Comparison of ENCODE assay signal across 19 cellular contexts in the genomic region with DNA sequence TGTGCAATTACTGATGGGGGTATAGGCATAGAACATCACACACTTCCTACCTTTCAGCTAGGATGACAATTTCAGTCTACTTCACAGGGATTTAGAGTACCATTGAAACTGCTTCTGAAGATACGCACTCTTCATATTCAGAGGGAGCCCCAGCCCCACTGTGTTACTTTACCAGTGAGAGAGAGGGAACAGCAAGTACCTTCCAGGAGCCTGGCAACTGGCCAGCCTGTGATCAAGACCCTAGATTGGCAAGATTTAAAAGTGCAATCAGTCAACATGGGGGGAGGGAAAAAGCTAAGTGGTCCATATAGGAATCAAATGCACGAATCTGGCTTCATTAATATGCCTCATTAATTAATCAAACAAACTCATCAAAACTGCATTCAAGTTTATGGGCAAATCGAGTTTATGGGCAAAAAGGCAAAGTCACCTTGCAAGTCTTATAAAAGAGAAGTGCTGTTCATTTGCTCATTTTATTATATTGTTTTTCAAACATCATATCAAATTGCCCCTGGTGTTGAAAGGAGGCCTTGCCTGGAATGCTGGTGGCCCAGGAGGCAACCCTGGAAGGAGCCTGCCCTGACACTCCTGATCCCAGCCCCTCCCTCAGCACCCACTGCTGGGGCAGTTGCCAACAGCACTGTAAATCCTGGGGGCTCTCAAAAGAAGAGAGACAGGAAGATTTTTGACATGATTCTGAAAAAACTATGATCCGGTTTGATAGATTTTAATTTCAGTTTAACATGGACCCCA.
DNase-seq lines count a peak whose midpoint lies in the region; ATAC-seq, FAIRE-seq and TF ChIP-seq lines count a peak whose summit lies in the region.
"Had no signal": no experiment of that assay in that cellular context is flagged by ENCODE, and none has a peak within 500 bp of the region (broad histone marks: within the 10 kb centered on the region; RNA-seq: fewer than 3 reads in every experiment).

No MANE protein-coding gene starts in this region.

- 1% methylated on average over 4 of the region's 4 CpGs for WGBS in K562 (ENCODE audit: insufficient coverage, low coverage, missing lambda C conversion rate)
- WGBS in transverse colon (ENCODE audit: low coverage in 1 of 2), 2 donors: 63 to 68% methylated on average over 3 to 4 of the region's 4 CpGs

- no peaks in the 10 kb centered on the region for H3K79me2 ChIP-seq in K562 (ENCODE audit: control insufficient read depth, insufficient read depth, low read length)

- no peak overlapping the region for H3K9ac ChIP-seq in K562 (ENCODE audit: insufficient read depth in 1 of 2, low read depth in 2 of 2, low read length in 2 of 2)
- H3K9ac ChIP-seq: GM23248 had no signal

- no peak for FAIRE-seq in K562 (lab: Jason Lieb, UNC)
- FAIRE-seq: A549, GM12892 had no signal

- ATAC-seq in K562 (no peak), HG02571 (IDR thresholded peaks at IDR 0.05; ENCODE audit: unreplicated experiment) (no peak), HG03280 (IDR thresholded peaks at IDR 0.05; ENCODE audit: unreplicated experiment) (no peak)
- ATAC-seq: A549, PC-3 had no signal

- POLR2A ChIA-PET in K562 (lab: Yijun Ruan, JAX): no interaction called here

- no peak overlapping the region for H3K27ac ChIP-seq in K562 (ENCODE audit: extremely low read depth, low read depth, low read length)
- no peak overlapping the region for H3K27ac ChIP-seq in transverse colon
- H3K27ac ChIP-seq: A549, GM23248, HL-60 had no signal

- H3K9me3 ChIP-seq in K562 (replicated peaks; ENCODE audit: control insufficient read depth, insufficient read depth, low read depth, low read length) (no peaks in the 10 kb centered on the region), transverse colon (no peaks in the 10 kb centered on the region)
- H3K9me3 ChIP-seq: A549 had no signal

- H3K4me1 ChIP-seq in K562 (replicated peaks in 1 of 2; ENCODE audit: control insufficient read depth in 2 of 2, insufficient read depth in 2 of 2, low read length in 2 of 2) (no peaks in the 10 kb centered on the region), transverse colon (peaks cover 0 to 7% (median 3%) of the 10 kb centered on the region in 4 donors)

- no peak overlapping the region for H3K4me3 ChIP-seq in K562
- H3K4me3 ChIP-seq in transverse colon: no peak overlapping the region
- H3K4me3 ChIP-seq: A549, GM23248 had no signal

- DNase-seq in NCI-H345 (lab: John Stamatoyannopoulos, UW) (peak; percentile 6), NCI-H345 treated with DMSO at 0.1 percent for 48 hours (lab: John Stamatoyannopoulos, UW; ENCODE audit: unreplicated experiment) (no peak), NCI-H128 (lab: John Stamatoyannopoulos, UW; ENCODE audit: unreplicated experiment) (peak; percentile 12), K562 (ENCODE audit: extremely low read depth in 1 of 4, low spot score in 3 of 4) (no peak), transverse colon (peak; percentile 39)
- DNase-seq in activated naive CD4-positive, alpha-beta T cell treated with anti-CD3 and anti-CD28 coated beads, Interleukin-2, amount 50 U/mL, for 16 hours: no peak
- DNase-seq: Calu3, DND-41, GDM1, GM23248, NCI-H1048, NCI-H2081 treated with DMSO at 0.1 percent for 48 hours, NCI-H510A treated with DMSO at 0.1 percent for 48 hours, PC-3 had no signal

- no peaks in the 10 kb centered on the region for H3K27me3 ChIP-seq in K562 (ENCODE audit: control insufficient read depth in 2 of 2, insufficient read depth in 2 of 2, low read length in 2 of 2)
- no peaks in the 10 kb centered on the region for H3K27me3 ChIP-seq in transverse colon

- H3K36me3 ChIP-seq in K562 (ENCODE audit: control insufficient read depth, insufficient read depth, low read length) (no peaks in the 10 kb centered on the region), transverse colon (no peaks in the 10 kb centered on the region)

- no peak for TF ChIP-seq RAD21 in K562 (CRISPR knock-in tag; conservative IDR thresholded peaks at IDR 0.05 in 1 of 2, IDR thresholded peaks at IDR 0.05 in 1 of 2)

- H3K4me2 ChIP-seq in K562 (ENCODE audit: insufficient read depth, low read length): no peak overlapping the region
- H3K4me2 ChIP-seq: A549 had no signal

- no peaks in the 10 kb centered on the region for H3K9me1 ChIP-seq in K562 (ENCODE audit: control insufficient read depth, insufficient read depth, low read length)

- TF ChIP-seq CTCF in K562 (IDR thresholded peaks at IDR 0.05 in 2 of 3, conservative IDR thresholded peaks at IDR 0.05 in 1 of 3; ENCODE audit: insufficient read depth in 2 of 3, low read depth in 1 of 3, low read length in 3 of 3): no peak
- TF ChIP-seq CTCF in transverse colon (IDR thresholded peaks at IDR 0.05): peak in 3 of 5 experiments; percentile 9 to 31 (median 18)

- CTCF ChIA-PET in K562 (lab: Yijun Ruan, JAX; ENCODE audit: low intra/inter-chr PET ratio): no interaction called here

- no peak overlapping the region for H2AFZ ChIP-seq in K562 (ENCODE audit: low read depth, low read length)
- H2AFZ ChIP-seq: GM23248 had no signal

- BruUV-seq in K562 (replicated peaks; lab: Mats Ljungman, UMichigan): no TSS peak

- TF ChIP-seq POLR2A in K562 (conservative IDR thresholded peaks at IDR 0.05) (no peak), transverse colon (IDR thresholded peaks at IDR 0.05) (no peak)

- in situ Hi-C loops in K562 (cut with MboI) (no loop called here), transverse colon (cut with MboI; ENCODE audit: low pct_ligation_motif_present in 1 of 4, low pct_unique_long_range_greater_than_20kb in 1 of 4, low sequenced_read_pairs in 3 of 4) (no loop called here)

- TF ChIP-seq EP300 in K562 (IDR thresholded peaks at IDR 0.05; ENCODE audit: low read length): no peak
- TF ChIP-seq EP300 in transverse colon (IDR thresholded peaks at IDR 0.05; ENCODE audit: low read depth): no peak

- intact Hi-C loops in K562 (cut with micrococcal nuclease): no loop called here
- intact Hi-C loops in transverse colon (cut with DNase I; ENCODE audit: low total_unique reads): no loop called here

- H4K20me1 ChIP-seq in K562 (replicated peaks; ENCODE audit: control insufficient read depth, insufficient read depth, low read length): no peaks in the 10 kb centered on the region

TF ChIP-seq in K562, 482 proteins besides CTCF, POLR2A, EP300 and RAD21:
- peak; percentile 18; the same call in 1 of the 2 replicates for TF ChIP-seq NFIC (IDR thresholded peaks at IDR 0.05)
- TF ChIP-seq KDM1A (IDR thresholded peaks at IDR 0.05): no peak
- no peak for TF ChIP-seq CBX8 (IDR thresholded peaks at IDR 0.05; ENCODE audit: borderline replicate concordance, extremely low read depth, low read depth, low read length, poor library complexity, severe bottlenecking)
- no peak for TF ChIP-seq NBN (IDR thresholded peaks at IDR 0.05; ENCODE audit: low read depth)
- TF ChIP-seq, protein P1, sequence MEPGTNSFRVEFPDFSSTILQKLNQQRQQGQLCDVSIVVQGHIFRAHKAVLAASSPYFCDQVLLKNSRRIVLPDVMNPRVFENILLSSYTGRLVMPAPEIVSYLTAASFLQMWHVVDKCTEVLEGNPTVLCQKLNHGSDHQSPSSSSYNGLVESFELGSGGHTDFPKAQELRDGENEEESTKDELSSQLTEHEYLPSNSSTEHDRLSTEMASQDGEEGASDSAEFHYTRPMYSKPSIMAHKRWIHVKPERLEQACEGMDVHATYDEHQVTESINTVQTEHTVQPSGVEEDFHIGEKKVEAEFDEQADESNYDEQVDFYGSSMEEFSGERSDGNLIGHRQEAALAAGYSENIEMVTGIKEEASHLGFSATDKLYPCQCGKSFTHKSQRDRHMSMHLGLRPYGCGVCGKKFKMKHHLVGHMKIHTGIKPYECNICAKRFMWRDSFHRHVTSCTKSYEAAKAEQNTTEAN (CRISPR knock-in tag; IDR thresholded peaks at IDR 0.05): no peak
- no peak for TF ChIP-seq NFIX (CRISPR knock-in tag; IDR thresholded peaks at IDR 0.05; ENCODE audit: low read depth)
TF ChIP-seq in K562: peak in this region for 1.

Comparison
In these comparisons a context has a peak if more than half of its experiments do, and no peak if none do; other contexts are left out.
1. DNase-seq: peak in NCI-H345 (single experiment), NCI-H128 (single experiment) and transverse colon (single experiment); none in NCI-H345 treated with DMSO at 0.1 percent for 48 hours (single experiment), K562 (0 of 4) and activated naive CD4-positive, alpha-beta T cell treated with anti-CD3 and anti-CD28 coated beads, Interleukin-2, amount 50 U/mL, for 16 hours (single experiment).
2. CTCF ChIP-seq: peak in transverse colon (3 of 5); none in K562 (0 of 3).